26 cellular contexts compared by ENCODE assay signal in genomic region chr14:76551906-76552305, GRCh38.
A peak's percentile ranks its signal among the peaks of the same experiment; 100 is the strongest.
DNase-seq lines count a peak whose midpoint lies in the region; ATAC-seq and TF ChIP-seq lines count a peak whose summit lies in the region.
"Had no signal": no experiment of that assay in that cellular context is flagged by ENCODE, and none has a peak within 500 bp of the region (broad histone marks: within the 10 kb centered on the region; RNA-seq: fewer than 3 reads in every experiment).

No MANE protein-coding gene starts in this region.

- no peaks in the 10 kb centered on the region for H3K79me2 ChIP-seq in mammary epithelial cell (ENCODE audit: insufficient read depth, low read length)
- no peaks in the 10 kb centered on the region for H3K79me2 ChIP-seq in neural progenitor cell (ENCODE audit: low read depth)

- H3F3A ChIP-seq in neural progenitor cell (ENCODE audit: low read depth): peaks cover 9% of the 10 kb centered on the region

- no peaks in the 10 kb centered on the region for H3K36me3 Mint-ChIP-seq in MCF 10A (ENCODE audit: insufficient read depth, unreplicated experiment)
- H3K36me3 Mint-ChIP-seq in WTC11: no peaks in the 10 kb centered on the region
- no peaks in the 10 kb centered on the region for H3K36me3 Mint-ChIP-seq in neural progenitor cell
- peaks cover 0 to 2% of the 10 kb centered on the region in 2 donors for H3K36me3 Mint-ChIP-seq in stimulated activated naive B cell treated with anti-CD40 and anti-IgM and Interleukin-4, amounts not matched to agents 10 μg/mL and 1 μg/mL and 100 μg/mL, for 72 hours
- H3K36me3 Mint-ChIP-seq: CD14-positive monocyte; CD8-positive, alpha-beta memory T cell had no signal

- TF ChIP-seq POLR2A in GM18505 (IDR thresholded peaks at IDR 0.05; ENCODE audit: borderline replicate concordance, extremely low read depth, insufficient read depth, insufficient read length): no peak

- 79% methylated on average over 4 of the region's 4 CpGs for WGBS in mammary epithelial cell (ENCODE audit: low coverage, missing lambda C conversion rate)

- H3K4me3 Mint-ChIP-seq in MCF 10A (ENCODE audit: unreplicated experiment) (no peak overlapping the region), WTC11 (no peak overlapping the region), neural progenitor cell (no peak overlapping the region)
- no peak overlapping the region for H3K4me3 Mint-ChIP-seq in stimulated activated naive B cell treated with anti-CD40 and anti-IgM and Interleukin-4, amounts not matched to agents 10 μg/mL and 1 μg/mL and 100 μg/mL, for 72 hours
- H3K4me3 Mint-ChIP-seq: CD14-positive monocyte had no signal

- POLR2A ChIA-PET in MCF 10A (lab: Yijun Ruan, JAX): interaction anchor here (0.7 to 3.3 kb wide), 2 partner anchors 36 to 65 kb away, joined by 3 to 26 read pairs; no protein-coding TSS in a partner anchor
- POLR2A ChIA-PET in WTC11 (lab: Charles Lee): no interaction called here

- peak; percentile 79 for ATAC-seq in WTC11
- ATAC-seq in foreskin keratinocyte: no peak
- ATAC-seq in stimulated activated naive B cell treated with anti-CD40 and anti-IgM and Interleukin-4, amounts not matched to agents 10 μg/mL and 1 μg/mL and 100 μg/mL, for 72 hours (replicated peaks): no peak
- no peak for ATAC-seq in HG02798 (IDR thresholded peaks at IDR 0.05; ENCODE audit: poor library complexity, unreplicated experiment)
- no peak for ATAC-seq in GM18505 (IDR thresholded peaks at IDR 0.05; ENCODE audit: unreplicated experiment)
- ATAC-seq: HCT116 had no signal

- H3K27ac Mint-ChIP-seq in MCF 10A (ENCODE audit: low read depth, unreplicated experiment): no peak overlapping the region
- H3K27ac Mint-ChIP-seq in WTC11: no peak overlapping the region
- H3K27ac Mint-ChIP-seq in neural progenitor cell: no peak overlapping the region
- H3K27ac Mint-ChIP-seq in stimulated activated naive B cell treated with anti-CD40 and anti-IgM and Interleukin-4, amounts not matched to agents 10 μg/mL and 1 μg/mL and 100 μg/mL, for 72 hours: no peak overlapping the region
- H3K27ac Mint-ChIP-seq: CD14-positive monocyte; CD8-positive, alpha-beta memory T cell had no signal

- no peaks in the 10 kb centered on the region for H3K9me3 ChIP-seq in mammary epithelial cell (replicated peaks; ENCODE audit: insufficient read depth, low read length)
- no peaks in the 10 kb centered on the region for H3K9me3 ChIP-seq in neural progenitor cell (ENCODE audit: low read depth)
- H3K9me3 ChIP-seq: BE2C, Peyer's patch, SK-N-SH had no signal

- CTCF ChIA-PET in mammary epithelial cell (lab: Charles Lee; ENCODE audit: low non-redundant PET): no interaction called here
- CTCF ChIA-PET in MCF 10A (lab: Yijun Ruan, JAX): interaction anchor here (0.7 to 1.0 kb wide), 4 partner anchors 11 to 104 kb away, joined by 3 to 4 read pairs (median 3); no protein-coding TSS in a partner anchor
- CTCF ChIA-PET in WTC11 (lab: Charles Lee): interaction anchor here (1.0 to 1.2 kb wide), 3 partner anchors 10 to 78 kb away, joined by 3 to 6 read pairs (median 3); no protein-coding TSS in a partner anchor

- no peaks in the 10 kb centered on the region for H3K27me3 ChIP-seq in mammary epithelial cell (ENCODE audit: insufficient read depth, low read length)
- H3K27me3 ChIP-seq in foreskin keratinocyte: no peaks in the 10 kb centered on the region
- H3K27me3 ChIP-seq in neural progenitor cell: no peaks in the 10 kb centered on the region
- H3K27me3 ChIP-seq: BE2C, Peyer's patch had no signal

- H3K9me3 Mint-ChIP-seq in MCF 10A (ENCODE audit: unreplicated experiment) (no peaks in the 10 kb centered on the region), WTC11 (no peaks in the 10 kb centered on the region), neural progenitor cell (no peaks in the 10 kb centered on the region)
- no peaks in the 10 kb centered on the region for H3K9me3 Mint-ChIP-seq in stimulated activated naive B cell treated with anti-CD40 and anti-IgM and Interleukin-4, amounts not matched to agents 10 μg/mL and 1 μg/mL and 100 μg/mL, for 72 hours
- H3K9me3 Mint-ChIP-seq: CD8-positive, alpha-beta memory T cell had no signal

- in situ Hi-C loops in mammary epithelial cell (cut with MboI; ENCODE audit: low sequenced_read_pairs in 2 of 2): no loop called here

- H3K27ac ChIP-seq in mammary epithelial cell (ENCODE audit: insufficient read depth, low read depth, low read length) (no peak overlapping the region), foreskin keratinocyte (peak overlapping the region; percentile 94), neural progenitor cell (no peak overlapping the region)
- H3K27ac ChIP-seq: GM23248, Peyer's patch had no signal

- H3K36me3 ChIP-seq in mammary epithelial cell (ENCODE audit: insufficient read depth, low read length) (no peaks in the 10 kb centered on the region), neural progenitor cell (no peaks in the 10 kb centered on the region)
- H3K36me3 ChIP-seq: BE2C, Peyer's patch had no signal

- dilution Hi-C loops in mammary epithelial cell (cut with HindIII; ENCODE audit: low sequenced_read_pairs): no loop called here

- DNase-seq in mammary epithelial cell (peak; percentile 46), MCF 10A (ENCODE audit: unreplicated experiment) (no peak), WTC11 (ENCODE audit: low spot score) (peak; percentile 18), foreskin keratinocyte (peak in 1 of 2 donors; percentile 55), neural progenitor cell (ENCODE audit: low spot score) (no peak)
- DNase-seq in stimulated activated naive B cell treated with anti-CD40 and anti-IgM and Interleukin-4, amounts not matched to agents 10 μg/mL and 1 μg/mL and 100 μg/mL, for 72 hours: no peak
- DNase-seq: 8988T; ACHN; BE2C; CD8-positive, alpha-beta memory T cell; DMS 273 treated with DMSO at 0.1 percent for 48 hours; DMS79; GM23248; KBM-7; MM.1S; NCI-H2029; NCI-H2227 treated with DMSO at 0.1 percent for 48 hours; NCI-H526 treated with DMSO at 0.1 percent for 48 hours; OCI-M1; Peyer's patch; SK-N-SH; SW 1271 had no signal

- H3K4me3 ChIP-seq in mammary epithelial cell (replicated peaks in 1 of 3; ENCODE audit: insufficient read depth in 1 of 3, low read depth in 2 of 3, low read length in 3 of 3) (no peak overlapping the region), neural progenitor cell (no peak overlapping the region)
- H3K4me3 ChIP-seq: GM23248, Peyer's patch had no signal

- H3K27me3 Mint-ChIP-seq in MCF 10A (ENCODE audit: insufficient read depth, unreplicated experiment): no peaks in the 10 kb centered on the region
- no peaks in the 10 kb centered on the region for H3K27me3 Mint-ChIP-seq in WTC11 (ENCODE audit: low read depth)
- no peaks in the 10 kb centered on the region for H3K27me3 Mint-ChIP-seq in neural progenitor cell (ENCODE audit: insufficient read depth, low read depth)
- peaks cover 5 to 7% of the 10 kb centered on the region in 2 donors for H3K27me3 Mint-ChIP-seq in stimulated activated naive B cell treated with anti-CD40 and anti-IgM and Interleukin-4, amounts not matched to agents 10 μg/mL and 1 μg/mL and 100 μg/mL, for 72 hours

- peak overlapping the region; percentile 36 for H2AFZ ChIP-seq in mammary epithelial cell (ENCODE audit: low read depth, low read length)
- H2AFZ ChIP-seq in neural progenitor cell (replicated peaks): peak overlapping the region; percentile 77
- H2AFZ ChIP-seq: GM23248 had no signal

- H4K20me1 ChIP-seq in mammary epithelial cell (ENCODE audit: insufficient read depth, low read length): no peaks in the 10 kb centered on the region
- no peaks in the 10 kb centered on the region for H4K20me1 ChIP-seq in neural progenitor cell (ENCODE audit: low read depth)

- H3K4me1 Mint-ChIP-seq in MCF 10A (ENCODE audit: insufficient read depth, unreplicated experiment) (peaks cover 15% of the 10 kb centered on the region), WTC11 (peaks cover 18% of the 10 kb centered on the region), neural progenitor cell (peaks cover 11% of the 10 kb centered on the region)
- H3K4me1 Mint-ChIP-seq in stimulated activated naive B cell treated with anti-CD40 and anti-IgM and Interleukin-4, amounts not matched to agents 10 μg/mL and 1 μg/mL and 100 μg/mL, for 72 hours: no peaks in the 10 kb centered on the region
- H3K4me1 Mint-ChIP-seq: CD14-positive monocyte; CD8-positive, alpha-beta memory T cell had no signal

- TF ChIP-seq CTCF in mammary epithelial cell (conservative IDR thresholded peaks at IDR 0.05 in 1 of 2, IDR thresholded peaks at IDR 0.05 in 1 of 2; ENCODE audit: extremely low read depth in 1 of 2, insufficient read depth in 1 of 2, low read depth in 1 of 2, low read length in 2 of 2): no peak
- no peak for TF ChIP-seq CTCF in MCF 10A (IDR thresholded peaks at IDR 0.05; ENCODE audit: unreplicated experiment)
- TF ChIP-seq CTCF in WTC11 (IDR thresholded peaks at IDR 0.05): no peak
- TF ChIP-seq CTCF in foreskin keratinocyte (conservative IDR thresholded peaks at IDR 0.05): no peak
- TF ChIP-seq CTCF in neural progenitor cell (IDR thresholded peaks at IDR 0.05): no peak

- H3K4me1 ChIP-seq in mammary epithelial cell (ENCODE audit: insufficient read depth, low read length) (peaks cover 27% of the 10 kb centered on the region), foreskin keratinocyte (peaks cover 22% of the 10 kb centered on the region), neural progenitor cell (peaks cover 15% of the 10 kb centered on the region)
- H3K4me1 ChIP-seq: BE2C, Peyer's patch had no signal

- intact Hi-C loops in mammary epithelial cell (cut with micrococcal nuclease) (no loop called here), MCF 10A (cut with micrococcal nuclease) (no loop called here)

- BruUV-seq in mammary epithelial cell (replicated peaks; lab: Mats Ljungman, UMichigan): no TSS peak
- BruUV-seq in MCF 10A (replicated peaks; lab: Mats Ljungman, UMichigan): no TSS peak

- H3K9ac ChIP-seq in mammary epithelial cell (ENCODE audit: insufficient read depth, low read length): no peak overlapping the region
- no peak overlapping the region for H3K9ac ChIP-seq in neural progenitor cell
- H3K9ac ChIP-seq: GM23248, SK-N-SH had no signal

- H3K4me2 ChIP-seq in mammary epithelial cell (ENCODE audit: insufficient read depth, low read depth, low read length) (no peak overlapping the region), neural progenitor cell (peak overlapping the region; percentile 22)
- H3K4me2 ChIP-seq: SK-N-SH had no signal

TF ChIP-seq in WTC11, 78 proteins besides CTCF, POLR2A, EP300 and RAD21 (continues in another document):
- TF ChIP-seq ZNF232 (CRISPR knock-in tag; IDR thresholded peaks at IDR 0.05) (no peak), MLX (CRISPR knock-in tag; IDR thresholded peaks at IDR 0.05) (no peak), ZNF219 (CRISPR knock-in tag; IDR thresholded peaks at IDR 0.05; ENCODE audit: borderline replicate concordance) (no peak)

Comparison
In these comparisons a context has a peak if more than half of its experiments do, and no peak if none do; other contexts are left out.
1. DNase-seq: peak in mammary epithelial cell (single experiment) and WTC11 (single experiment); none in MCF 10A (single experiment), neural progenitor cell (single experiment) and stimulated activated naive B cell treated with anti-CD40 and anti-IgM and Interleukin-4, amounts not matched to agents 10 μg/mL and 1 μg/mL and 100 μg/mL, for 72 hours (single experiment).